Comparison of ENCODE assay signal across 1 cellular context in the genomic region with DNA sequence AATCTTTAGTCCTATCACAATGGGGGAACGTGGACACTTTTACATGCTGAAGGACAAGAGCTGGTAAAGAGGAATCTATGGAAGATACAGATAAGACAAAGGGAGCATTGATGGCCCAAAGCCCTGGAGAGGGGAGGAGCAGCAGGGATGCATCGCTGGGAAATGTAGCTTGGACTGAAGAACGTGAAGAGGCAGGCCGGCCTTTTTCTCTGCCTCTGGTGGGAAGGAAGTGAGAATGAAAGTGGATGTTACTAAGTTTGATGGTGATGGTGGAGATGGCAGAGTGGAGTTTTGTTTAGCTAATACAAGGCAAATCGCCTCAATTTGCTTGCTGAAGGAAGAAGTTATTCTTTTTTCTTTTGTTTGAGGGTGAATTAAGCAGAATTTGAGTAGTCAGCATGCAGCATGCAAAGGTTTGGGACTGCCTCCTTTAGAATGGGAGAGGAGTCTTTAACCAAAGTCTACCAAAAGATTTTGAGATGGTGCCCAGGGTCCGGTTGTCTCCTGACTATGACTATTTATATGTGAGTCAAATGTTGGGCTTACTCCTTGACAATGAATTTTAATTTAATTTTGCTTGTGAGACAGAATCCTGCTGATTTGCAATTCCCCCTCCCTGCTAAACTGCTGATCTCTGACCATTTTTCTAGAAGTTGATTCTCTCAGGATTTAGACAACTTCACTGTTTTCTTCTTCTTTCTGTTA.
TF ChIP-seq lines count a peak whose summit lies in the region.

No MANE protein-coding gene starts in this region.

TF ChIP-seq in GM12878, 131 proteins besides CTCF, POLR2A, EP300 and RAD21 (continued from another document):
- TF ChIP-seq, protein P1, sequence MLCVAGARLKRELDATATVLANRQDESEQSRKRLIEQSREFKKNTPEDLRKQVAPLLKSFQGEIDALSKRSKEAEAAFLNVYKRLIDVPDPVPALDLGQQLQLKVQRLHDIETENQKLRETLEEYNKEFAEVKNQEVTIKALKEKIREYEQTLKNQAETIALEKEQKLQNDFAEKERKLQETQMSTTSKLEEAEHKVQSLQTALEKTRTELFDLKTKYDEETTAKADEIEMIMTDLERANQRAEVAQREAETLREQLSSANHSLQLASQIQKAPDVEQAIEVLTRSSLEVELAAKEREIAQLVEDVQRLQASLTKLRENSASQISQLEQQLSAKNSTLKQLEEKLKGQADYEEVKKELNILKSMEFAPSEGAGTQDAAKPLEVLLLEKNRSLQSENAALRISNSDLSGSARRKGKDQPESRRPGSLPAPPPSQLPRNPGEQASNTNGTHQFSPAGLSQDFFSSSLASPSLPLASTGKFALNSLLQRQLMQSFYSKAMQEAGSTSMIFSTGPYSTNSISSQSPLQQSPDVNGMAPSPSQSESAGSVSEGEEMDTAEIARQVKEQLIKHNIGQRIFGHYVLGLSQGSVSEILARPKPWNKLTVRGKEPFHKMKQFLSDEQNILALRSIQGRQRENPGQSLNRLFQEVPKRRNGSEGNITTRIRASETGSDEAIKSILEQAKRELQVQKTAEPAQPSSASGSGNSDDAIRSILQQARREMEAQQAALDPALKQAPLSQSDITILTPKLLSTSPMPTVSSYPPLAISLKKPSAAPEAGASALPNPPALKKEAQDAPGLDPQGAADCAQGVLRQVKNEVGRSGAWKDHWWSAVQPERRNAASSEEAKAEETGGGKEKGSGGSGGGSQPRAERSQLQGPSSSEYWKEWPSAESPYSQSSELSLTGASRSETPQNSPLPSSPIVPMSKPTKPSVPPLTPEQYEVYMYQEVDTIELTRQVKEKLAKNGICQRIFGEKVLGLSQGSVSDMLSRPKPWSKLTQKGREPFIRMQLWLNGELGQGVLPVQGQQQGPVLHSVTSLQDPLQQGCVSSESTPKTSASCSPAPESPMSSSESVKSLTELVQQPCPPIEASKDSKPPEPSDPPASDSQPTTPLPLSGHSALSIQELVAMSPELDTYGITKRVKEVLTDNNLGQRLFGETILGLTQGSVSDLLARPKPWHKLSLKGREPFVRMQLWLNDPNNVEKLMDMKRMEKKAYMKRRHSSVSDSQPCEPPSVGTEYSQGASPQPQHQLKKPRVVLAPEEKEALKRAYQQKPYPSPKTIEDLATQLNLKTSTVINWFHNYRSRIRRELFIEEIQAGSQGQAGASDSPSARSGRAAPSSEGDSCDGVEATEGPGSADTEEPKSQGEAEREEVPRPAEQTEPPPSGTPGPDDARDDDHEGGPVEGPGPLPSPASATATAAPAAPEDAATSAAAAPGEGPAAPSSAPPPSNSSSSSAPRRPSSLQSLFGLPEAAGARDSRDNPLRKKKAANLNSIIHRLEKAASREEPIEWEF (IDR thresholded peaks at IDR 0.05; ENCODE audit: insufficient replicate concordance, low read depth, low read length), result no peak
- TF ChIP-seq SP1 (IDR thresholded peaks at IDR 0.05; ENCODE audit: low read depth, low read length) (no peak), EZH2 (IDR thresholded peaks at IDR 0.05; ENCODE audit: borderline replicate concordance, control insufficient read depth, low read depth, low read length) (no peak), NR2F1 (conservative IDR thresholded peaks at IDR 0.05) (no peak), KDM1A (IDR thresholded peaks at IDR 0.05; ENCODE audit: borderline replicate concordance) (no peak), MTA3 (IDR thresholded peaks at IDR 0.05; ENCODE audit: borderline replicate concordance, low read length) (no peak), ZNF622 (IDR thresholded peaks at IDR 0.05) (no peak), STAT3 (IDR thresholded peaks at IDR 0.05; ENCODE audit: low read depth, low read length) (no peak), HDAC6 (IDR thresholded peaks at IDR 0.05; ENCODE audit: unreplicated experiment) (no peak), ETV6 (conservative IDR thresholded peaks at IDR 0.05 in 1 of 2, IDR thresholded peaks at IDR 0.05 in 1 of 2; ENCODE audit: borderline replicate concordance in 1 of 2, low read depth in 1 of 2) (no peak), MYB (IDR thresholded peaks at IDR 0.05; ENCODE audit: borderline replicate concordance, low read depth, low read length) (no peak), ZNF207 (IDR thresholded peaks at IDR 0.05; ENCODE audit: borderline replicate concordance) (no peak)
- TF ChIP-seq, protein P2, sequence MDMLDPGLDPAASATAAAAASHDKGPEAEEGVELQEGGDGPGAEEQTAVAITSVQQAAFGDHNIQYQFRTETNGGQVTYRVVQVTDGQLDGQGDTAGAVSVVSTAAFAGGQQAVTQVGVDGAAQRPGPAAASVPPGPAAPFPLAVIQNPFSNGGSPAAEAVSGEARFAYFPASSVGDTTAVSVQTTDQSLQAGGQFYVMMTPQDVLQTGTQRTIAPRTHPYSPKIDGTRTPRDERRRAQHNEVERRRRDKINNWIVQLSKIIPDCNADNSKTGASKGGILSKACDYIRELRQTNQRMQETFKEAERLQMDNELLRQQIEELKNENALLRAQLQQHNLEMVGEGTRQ (IDR thresholded peaks at IDR 0.05; ENCODE audit: borderline replicate concordance, low read depth, low read length), result no peak
- TF ChIP-seq, protein P3, sequence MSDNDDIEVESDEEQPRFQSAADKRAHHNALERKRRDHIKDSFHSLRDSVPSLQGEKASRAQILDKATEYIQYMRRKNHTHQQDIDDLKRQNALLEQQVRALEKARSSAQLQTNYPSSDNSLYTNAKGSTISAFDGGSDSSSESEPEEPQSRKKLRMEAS (IDR thresholded peaks at IDR 0.05; ENCODE audit: low read depth, low read length), result no peak
